In the genomic region with DNA sequence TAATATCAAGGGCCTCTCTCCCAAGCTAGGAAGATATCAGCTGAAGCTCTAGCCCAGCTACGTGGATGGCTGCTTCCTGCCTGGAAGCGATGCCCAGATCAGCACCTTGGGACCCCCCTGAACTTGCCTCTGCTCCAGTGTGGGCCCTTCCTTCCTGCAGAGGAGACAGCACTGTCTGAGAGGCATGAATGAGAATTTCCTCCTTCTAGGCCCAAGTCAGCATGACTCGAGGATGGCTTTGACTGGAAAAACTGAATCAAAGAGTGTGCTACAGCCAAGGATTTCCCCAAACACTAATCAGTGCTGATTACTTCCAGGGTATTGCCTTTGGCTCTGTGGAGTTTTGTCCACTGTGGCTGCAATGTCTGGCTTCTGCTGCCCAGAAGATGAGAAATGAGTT, we compare ENCODE assay signal across 1 cellular context.
TF ChIP-seq lines count a peak whose summit lies in the region.

No MANE protein-coding gene starts in this region.

TF ChIP-seq in SK-N-SH treated with all-trans-retinoic acid at 6 μM for 48 hours, 23 proteins besides CTCF, POLR2A, EP300 and RAD21 (continued from another document):
- no peak for TF ChIP-seq OSR1 (CRISPR knock-in tag; IDR thresholded peaks at IDR 0.05)
- no peak for TF ChIP-seq ZC3H10 (CRISPR knock-in tag; IDR thresholded peaks at IDR 0.05)
- no peak for TF ChIP-seq BACH2 (CRISPR knock-in tag; IDR thresholded peaks at IDR 0.05; ENCODE audit: borderline replicate concordance)
- TF ChIP-seq CSDC2 (CRISPR knock-in tag; IDR thresholded peaks at IDR 0.05), result no peak
- TF ChIP-seq GLIS3 (CRISPR knock-in tag; IDR thresholded peaks at IDR 0.05), result no peak
- TF ChIP-seq ARNTL (CRISPR knock-in tag; IDR thresholded peaks at IDR 0.05; ENCODE audit: borderline replicate concordance, low read depth), result no peak
- TF ChIP-seq PPARA (CRISPR knock-in tag; IDR thresholded peaks at IDR 0.05; ENCODE audit: borderline replicate concordance), result no peak
- no peak for TF ChIP-seq ZFP3 (CRISPR knock-in tag; IDR thresholded peaks at IDR 0.05)
- no peak for TF ChIP-seq ZNF70 (CRISPR knock-in tag; IDR thresholded peaks at IDR 0.05)
- TF ChIP-seq, protein P1, sequence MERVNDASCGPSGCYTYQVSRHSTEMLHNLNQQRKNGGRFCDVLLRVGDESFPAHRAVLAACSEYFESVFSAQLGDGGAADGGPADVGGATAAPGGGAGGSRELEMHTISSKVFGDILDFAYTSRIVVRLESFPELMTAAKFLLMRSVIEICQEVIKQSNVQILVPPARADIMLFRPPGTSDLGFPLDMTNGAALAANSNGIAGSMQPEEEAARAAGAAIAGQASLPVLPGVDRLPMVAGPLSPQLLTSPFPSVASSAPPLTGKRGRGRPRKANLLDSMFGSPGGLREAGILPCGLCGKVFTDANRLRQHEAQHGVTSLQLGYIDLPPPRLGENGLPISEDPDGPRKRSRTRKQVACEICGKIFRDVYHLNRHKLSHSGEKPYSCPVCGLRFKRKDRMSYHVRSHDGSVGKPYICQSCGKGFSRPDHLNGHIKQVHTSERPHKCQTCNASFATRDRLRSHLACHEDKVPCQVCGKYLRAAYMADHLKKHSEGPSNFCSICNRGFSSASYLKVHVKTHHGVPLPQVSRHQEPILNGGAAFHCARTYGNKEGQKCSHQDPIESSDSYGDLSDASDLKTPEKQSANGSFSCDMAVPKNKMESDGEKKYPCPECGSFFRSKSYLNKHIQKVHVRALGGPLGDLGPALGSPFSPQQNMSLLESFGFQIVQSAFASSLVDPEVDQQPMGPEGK (CRISPR knock-in tag; IDR thresholded peaks at IDR 0.05; ENCODE audit: borderline replicate concordance), result no peak
TF ChIP-seq in SK-N-SH treated with all-trans-retinoic acid at 6 μM for 48 hours: peak in this region for 0.
